Comparison of ENCODE assay signal across 9 cellular contexts in the genomic region with DNA sequence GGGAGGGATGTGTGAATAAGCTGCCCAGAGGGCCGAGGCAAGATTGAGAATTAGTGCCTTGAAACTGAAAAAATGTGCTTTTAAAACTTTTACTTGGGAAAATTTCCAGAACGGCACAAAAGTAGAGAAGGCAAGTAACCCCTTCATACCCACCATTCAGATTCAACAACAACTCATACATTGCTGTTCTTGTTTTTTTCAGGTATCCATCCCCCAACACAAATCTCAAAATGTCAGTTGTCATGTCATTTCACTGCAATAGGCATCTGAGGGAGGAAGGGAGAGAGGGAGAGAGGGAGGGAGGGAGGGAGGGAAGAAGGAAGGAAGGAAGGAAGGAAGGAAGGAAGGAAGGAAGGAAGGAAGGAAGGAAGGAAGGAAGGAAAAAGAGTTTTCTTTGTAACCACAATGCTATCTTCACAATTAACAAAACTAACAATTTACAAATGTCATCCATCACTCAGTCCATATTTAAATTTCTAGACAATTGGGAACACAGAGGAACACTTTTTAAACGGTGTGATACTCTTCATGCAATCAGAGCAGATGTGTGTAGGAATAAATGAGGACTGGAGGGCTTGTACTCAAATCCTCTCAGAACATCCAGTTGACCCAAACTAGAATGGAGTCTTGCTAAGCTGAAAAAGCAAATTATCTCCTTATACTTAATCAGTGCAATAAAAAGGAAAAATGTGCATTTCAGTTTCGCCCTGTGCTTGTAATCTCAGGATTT. TPM values are rescaled to one million over a fixed set of nuclear protein-coding genes. Genes with fewer than 3 reads are reported as not detected.
"Had no signal": no experiment of that assay in that cellular context is flagged by ENCODE, and none has a peak within 500 bp of the region (broad histone marks: within the 10 kb centered on the region; RNA-seq: fewer than 3 reads in every experiment).

No MANE protein-coding gene starts in this region.

- H3K27ac ChIP-seq: GM23248, HL-60 had no signal

- H3K4me3 Mint-ChIP-seq: HFFc6 had no signal

- H2AFZ ChIP-seq: GM23248 had no signal

- H3K9me3 Mint-ChIP-seq: HFFc6 had no signal

- H3K9me3 ChIP-seq: HAP-1 had no signal

- DNase-seq: GM23248, GOT3, H7, HFFc6, IMR-90 had no signal

- FAIRE-seq: K562 had no signal

- H3K36me3 ChIP-seq: HAP-1 had no signal

- H3K27ac Mint-ChIP-seq: HFFc6 had no signal

- H3K4me3 ChIP-seq: GM23248, HAP-1, K562 had no signal

- H3K4me1 ChIP-seq: HAP-1 had no signal

- H3K9ac ChIP-seq: GM23248 had no signal

- ATAC-seq: HCT116, K562 had no signal

RNA-seq across cellular contexts. Expression of a gene that starts 54.8 kb away (rescaled TPM):
- total RNA-seq: GM23248, HFFc6, K562 had no signal
